Comparison of ENCODE assay signal across 1 cellular context in the genomic region with DNA sequence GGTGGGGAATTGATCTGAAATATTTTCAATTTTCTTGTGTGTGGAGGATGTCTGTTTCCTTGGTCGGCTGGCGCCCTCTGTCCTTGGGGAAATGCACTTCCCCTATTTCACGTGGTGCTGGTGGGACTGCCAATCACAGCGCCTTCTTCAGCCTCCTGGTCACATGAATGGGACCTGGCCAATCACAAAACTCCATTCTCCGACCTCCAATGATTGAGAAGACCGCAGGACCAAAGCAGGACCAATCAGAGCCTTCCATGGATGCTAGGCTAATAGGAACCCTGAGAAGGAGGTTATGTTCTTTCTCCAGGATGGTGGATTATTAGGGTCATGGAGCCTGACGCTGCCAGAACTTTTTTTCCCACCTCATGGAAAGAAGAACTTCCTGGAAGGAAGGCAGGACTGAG.
TF ChIP-seq lines count a peak whose summit lies in the region.

No MANE protein-coding gene starts in this region.

TF ChIP-seq in HepG2, 621 proteins besides CTCF, POLR2A, EP300 and RAD21 (continued from another document and continues in another):
- TF ChIP-seq RERE (CRISPR knock-in tag; IDR thresholded peaks at IDR 0.05; ENCODE audit: low read depth) (no peak), SIN3B (IDR thresholded peaks at IDR 0.05; ENCODE audit: low read length) (0 out of 2 replicates have a peak, but pooled peaks have one; percentile 17), EZH2 (conservative IDR thresholded peaks at IDR 0.05; ENCODE audit: low read depth, low read length) (no peak), SNRNP70 (IDR thresholded peaks at IDR 0.05; ENCODE audit: low read depth, low read length) (no peak), MAX (IDR thresholded peaks at IDR 0.05) (peak; percentile 87), JARID2 (CRISPR knock-in tag; IDR thresholded peaks at IDR 0.05; ENCODE audit: insufficient replicate concordance) (no peak), CREB1 (IDR thresholded peaks at IDR 0.05) (0 out of 2 replicates have a peak, but pooled peaks have one; percentile 16), CREB1 (CRISPR knock-in tag; IDR thresholded peaks at IDR 0.05) (no peak), SMC3 (IDR thresholded peaks at IDR 0.05; ENCODE audit: low read length) (peak; percentile 56), SP2 (CRISPR knock-in tag; IDR thresholded peaks at IDR 0.05) (peak; percentile 41; the same call in 1 of the 2 replicates), USF2 (IDR thresholded peaks at IDR 0.05; ENCODE audit: low read depth, low read length) (peak; percentile 85), USF2 (CRISPR knock-in tag; IDR thresholded peaks at IDR 0.05; ENCODE audit: borderline replicate concordance) (peak; percentile 91; the same call in 1 of the 2 replicates), FOXP4 (CRISPR knock-in tag; IDR thresholded peaks at IDR 0.05) (0 out of 2 replicates have a peak, but pooled peaks have one; percentile 28), ETV5 (CRISPR knock-in tag; IDR thresholded peaks at IDR 0.05; ENCODE audit: borderline replicate concordance) (peak; percentile 26; the same call in 1 of the 2 replicates), RFXAP (CRISPR knock-in tag; IDR thresholded peaks at IDR 0.05; ENCODE audit: borderline replicate concordance) (peak; percentile 33; the same call in 1 of the 2 replicates), ZNF784 (CRISPR knock-in tag; IDR thresholded peaks at IDR 0.05; ENCODE audit: borderline replicate concordance) (peak; percentile 46; the same call in 1 of the 2 replicates), NR2C2 (CRISPR knock-in tag; IDR thresholded peaks at IDR 0.05; ENCODE audit: borderline replicate concordance) (peak; percentile 34; the same call in 1 of the 2 replicates), ARID5B (CRISPR knock-in tag; IDR thresholded peaks at IDR 0.05) (0 out of 2 replicates have a peak, but pooled peaks have one; percentile 14), SALL1 (CRISPR knock-in tag; IDR thresholded peaks at IDR 0.05) (peak; percentile 63), ZFP82 (CRISPR knock-in tag; IDR thresholded peaks at IDR 0.05; ENCODE audit: borderline replicate concordance) (0 out of 2 replicates have a peak, but pooled peaks have one; percentile 7), MAFF (IDR thresholded peaks at IDR 0.05; ENCODE audit: low read depth, low read length) (no peak), NFATC3 (CRISPR knock-in tag; IDR thresholded peaks at IDR 0.05) (0 out of 2 replicates have a peak, but pooled peaks have one; percentile 5), KLF12 (CRISPR knock-in tag; IDR thresholded peaks at IDR 0.05; ENCODE audit: borderline replicate concordance) (0 out of 2 replicates have a peak, but pooled peaks have one; percentile 5), ZNF792 (CRISPR knock-in tag; IDR thresholded peaks at IDR 0.05) (0 out of 2 replicates have a peak, but pooled peaks have one; percentile 15)
- TF ChIP-seq, protein P1, sequence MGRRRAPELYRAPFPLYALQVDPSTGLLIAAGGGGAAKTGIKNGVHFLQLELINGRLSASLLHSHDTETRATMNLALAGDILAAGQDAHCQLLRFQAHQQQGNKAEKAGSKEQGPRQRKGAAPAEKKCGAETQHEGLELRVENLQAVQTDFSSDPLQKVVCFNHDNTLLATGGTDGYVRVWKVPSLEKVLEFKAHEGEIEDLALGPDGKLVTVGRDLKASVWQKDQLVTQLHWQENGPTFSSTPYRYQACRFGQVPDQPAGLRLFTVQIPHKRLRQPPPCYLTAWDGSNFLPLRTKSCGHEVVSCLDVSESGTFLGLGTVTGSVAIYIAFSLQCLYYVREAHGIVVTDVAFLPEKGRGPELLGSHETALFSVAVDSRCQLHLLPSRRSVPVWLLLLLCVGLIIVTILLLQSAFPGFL (CRISPR knock-in tag; IDR thresholded peaks at IDR 0.05) = no peak
- TF ChIP-seq, protein P2, sequence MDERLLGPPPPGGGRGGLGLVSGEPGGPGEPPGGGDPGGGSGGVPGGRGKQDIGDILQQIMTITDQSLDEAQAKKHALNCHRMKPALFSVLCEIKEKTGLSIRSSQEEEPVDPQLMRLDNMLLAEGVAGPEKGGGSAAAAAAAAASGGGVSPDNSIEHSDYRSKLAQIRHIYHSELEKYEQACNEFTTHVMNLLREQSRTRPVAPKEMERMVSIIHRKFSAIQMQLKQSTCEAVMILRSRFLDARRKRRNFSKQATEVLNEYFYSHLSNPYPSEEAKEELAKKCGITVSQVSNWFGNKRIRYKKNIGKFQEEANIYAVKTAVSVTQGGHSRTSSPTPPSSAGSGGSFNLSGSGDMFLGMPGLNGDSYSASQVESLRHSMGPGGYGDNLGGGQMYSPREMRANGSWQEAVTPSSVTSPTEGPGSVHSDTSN (CRISPR knock-in tag; IDR thresholded peaks at IDR 0.05) = peak; percentile 79
- TF ChIP-seq, protein P3, sequence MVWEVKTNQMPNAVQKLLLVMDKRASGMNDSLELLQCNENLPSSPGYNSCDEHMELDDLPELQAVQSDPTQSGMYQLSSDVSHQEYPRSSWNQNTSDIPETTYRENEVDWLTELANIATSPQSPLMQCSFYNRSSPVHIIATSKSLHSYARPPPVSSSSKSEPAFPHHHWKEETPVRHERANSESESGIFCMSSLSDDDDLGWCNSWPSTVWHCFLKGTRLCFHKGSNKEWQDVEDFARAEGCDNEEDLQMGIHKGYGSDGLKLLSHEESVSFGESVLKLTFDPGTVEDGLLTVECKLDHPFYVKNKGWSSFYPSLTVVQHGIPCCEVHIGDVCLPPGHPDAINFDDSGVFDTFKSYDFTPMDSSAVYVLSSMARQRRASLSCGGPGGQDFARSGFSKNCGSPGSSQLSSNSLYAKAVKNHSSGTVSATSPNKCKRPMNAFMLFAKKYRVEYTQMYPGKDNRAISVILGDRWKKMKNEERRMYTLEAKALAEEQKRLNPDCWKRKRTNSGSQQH (CRISPR knock-in tag; IDR thresholded peaks at IDR 0.05; ENCODE audit: low read depth) = 0 out of 2 replicates have a peak, but pooled peaks have one; percentile 31
- TF ChIP-seq, protein P4, sequence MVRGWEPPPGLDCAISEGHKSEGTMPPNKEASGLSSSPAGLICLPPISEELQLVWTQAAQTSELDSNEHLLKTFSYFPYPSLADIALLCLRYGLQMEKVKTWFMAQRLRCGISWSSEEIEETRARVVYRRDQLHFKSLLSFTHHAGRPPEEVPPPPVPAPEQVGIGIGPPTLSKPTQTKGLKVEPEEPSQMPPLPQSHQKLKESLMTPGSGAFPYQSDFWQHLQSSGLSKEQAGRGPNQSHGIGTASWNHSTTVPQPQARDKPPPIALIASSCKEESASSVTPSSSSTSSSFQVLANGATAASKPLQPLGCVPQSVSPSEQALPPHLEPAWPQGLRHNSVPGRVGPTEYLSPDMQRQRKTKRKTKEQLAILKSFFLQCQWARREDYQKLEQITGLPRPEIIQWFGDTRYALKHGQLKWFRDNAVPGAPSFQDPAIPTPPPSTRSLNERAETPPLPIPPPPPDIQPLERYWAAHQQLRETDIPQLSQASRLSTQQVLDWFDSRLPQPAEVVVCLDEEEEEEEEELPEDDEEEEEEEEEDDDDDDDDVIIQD (CRISPR knock-in tag; IDR thresholded peaks at IDR 0.05; ENCODE audit: low read depth) = peak; percentile 86
